26 cellular contexts compared by ENCODE assay signal in the genomic region with DNA sequence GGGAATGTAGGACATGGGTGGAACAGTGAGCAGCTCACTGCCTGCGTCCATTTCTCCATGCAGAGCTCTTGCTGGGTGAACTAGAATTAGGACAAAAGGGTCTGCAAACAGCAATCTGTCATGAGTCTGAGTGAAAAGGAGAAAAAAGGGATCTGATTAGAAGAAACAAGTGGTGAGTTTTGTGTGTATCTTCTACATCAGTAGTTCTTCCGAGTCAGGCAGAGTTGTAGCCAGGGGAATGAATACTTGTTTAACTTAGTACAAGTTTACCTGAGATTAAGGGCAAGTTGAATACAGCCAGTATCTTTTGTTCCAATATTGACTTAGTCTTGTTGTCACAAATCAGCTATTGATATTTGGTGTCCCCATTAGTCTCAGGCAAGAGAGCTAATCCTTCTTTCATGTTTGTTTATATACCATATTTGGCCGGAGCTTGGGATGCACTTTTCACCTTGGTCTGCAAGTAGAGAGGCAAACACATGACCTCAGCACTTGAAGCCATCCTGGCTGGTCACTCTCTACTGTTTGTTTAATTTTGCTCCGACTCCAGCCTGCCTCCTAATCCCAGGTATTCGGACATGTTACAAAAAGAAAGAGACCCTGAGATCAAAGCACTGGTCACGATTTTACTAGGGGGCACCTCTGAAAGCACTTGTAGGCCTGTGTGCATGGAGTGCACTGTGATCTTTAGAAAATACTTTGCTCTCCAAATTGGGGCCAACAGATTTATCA.
DNase-seq lines count a peak whose midpoint lies in the region; TF ChIP-seq lines count a peak whose summit lies in the region.
"Had no signal": no experiment of that assay in that cellular context is flagged by ENCODE, and none has a peak within 500 bp of the region (broad histone marks: within the 10 kb centered on the region; RNA-seq: fewer than 3 reads in every experiment).

No MANE protein-coding gene starts in this region.

- H3K9me3 ChIP-seq in cardiac muscle cell (ENCODE audit: low read depth) (no peaks in the 10 kb centered on the region), right atrium auricular region (no peaks in the 10 kb centered on the region), liver (ENCODE audit: control insufficient read depth in 4 of 4, low read length in 3 of 4) (no peaks in the 10 kb centered on the region), osteoblast (ENCODE audit: low read depth, low read length) (no peaks in the 10 kb centered on the region)
- H3K9me3 ChIP-seq: A549, esophagus muscularis mucosa, HAP-1, heart left ventricle, lower lobe of right lung, mucosa of descending colon, suprapubic skin had no signal

- H3K27me3 ChIP-seq in cardiac muscle cell (no peaks in the 10 kb centered on the region), right atrium auricular region (no peaks in the 10 kb centered on the region), liver (ENCODE audit: control insufficient read depth in 4 of 4, insufficient read depth in 4 of 4, low read length in 3 of 4) (no peaks in the 10 kb centered on the region), osteoblast (ENCODE audit: insufficient read depth, low read length) (no peaks in the 10 kb centered on the region)
- H3K27me3 ChIP-seq: dorsolateral prefrontal cortex, esophagus muscularis mucosa, foreskin keratinocyte, heart left ventricle, suprapubic skin had no signal

- H4K20me1 ChIP-seq in osteoblast (ENCODE audit: insufficient read depth, low read length): no peaks in the 10 kb centered on the region

- H3K4me2 ChIP-seq in osteoblast (ENCODE audit: insufficient read depth, low read length): no peak overlapping the region
- H3K4me2 ChIP-seq: A549 had no signal

- no peak overlapping the region for H3K9ac ChIP-seq in liver (ENCODE audit: low read depth in 1 of 2, low read length in 2 of 2)

- TF ChIP-seq CTCF in cardiac muscle cell (IDR thresholded peaks at IDR 0.05; ENCODE audit: low read depth, low read length): no peak
- no peak for TF ChIP-seq CTCF in right atrium auricular region (IDR thresholded peaks at IDR 0.05)
- no peak for TF ChIP-seq CTCF in liver (IDR thresholded peaks at IDR 0.05; ENCODE audit: low read depth, low read length, missing input control)
- TF ChIP-seq CTCF in osteoblast (IDR thresholded peaks at IDR 0.05; ENCODE audit: extremely low read depth, low read depth, low read length): no peak

- H2AFZ ChIP-seq in osteoblast (ENCODE audit: low read length): no peak overlapping the region

- DNase-seq in cardiac muscle cell (ENCODE audit: low read depth in 1 of 2, low spot score in 1 of 2): peak in 1 of 2 donors; percentile 34
- DNase-seq in right atrium auricular region (ENCODE audit: low spot score): no peak
- peak; percentile 24 for DNase-seq in NCI-H748 treated with DMSO at 0.1 percent for 48 hours (lab: John Stamatoyannopoulos, UW)
- no peak for DNase-seq in osteoblast (ENCODE audit: insufficient read length, low spot score, missing footprints)
- no peak for DNase-seq in NK-92 treated with Interleukin-12 subunit alpha and Interleukin-12 subunit beta, amount 100 ng/mL, for 24 hours (lab: John Stamatoyannopoulos, UW)
- no peak for DNase-seq in GM19240 (ENCODE audit: insufficient read length, low spot score)
- DNase-seq in stimulated activated CD4-positive, alpha-beta T cell treated with anti-CD3 and anti-CD28 coated beads, Interleukin-1b, Interleukin-23, amount 100 ng/mL, for 48 hours: no peak
- DNase-seq: activated CD4-positive, alpha-beta T cell treated with anti-CD3 and anti-CD28 coated beads for 36 hours; activated CD8-positive, alpha-beta T cell treated with anti-CD3 and anti-CD28 coated beads, Interleukin-2, amount 10 ng/mL, durations not matched to agents 7 days and 5 days; CD4-positive, alpha-beta T cell; dorsolateral prefrontal cortex; foreskin keratinocyte; heart left ventricle; kidney; lower lobe of right lung; mucosa of descending colon; NCI-H1930; NCI-H345; stimulated activated naive CD4-positive, alpha-beta T cell had no signal

- TF ChIP-seq RAD21 in liver (IDR thresholded peaks at IDR 0.05): peak; percentile 6 to 37

- H3K4me1 ChIP-seq in cardiac muscle cell (ENCODE audit: low read depth): peaks cover 22% of the 10 kb centered on the region
- no peaks in the 10 kb centered on the region for H3K4me1 ChIP-seq in right atrium auricular region
- peaks cover 0 to 8% (median 3%) of the 10 kb centered on the region in 4 donors for H3K4me1 ChIP-seq in liver (ENCODE audit: control insufficient read depth in 4 of 4, insufficient read depth in 4 of 4, low read length in 3 of 4)
- H3K4me1 ChIP-seq in osteoblast (ENCODE audit: insufficient read depth, low read length): peaks cover 16% of the 10 kb centered on the region
- H3K4me1 ChIP-seq: A549, foreskin keratinocyte, HAP-1, heart left ventricle, lower lobe of right lung, suprapubic skin had no signal

- no peaks in the 10 kb centered on the region for H3K36me3 ChIP-seq in cardiac muscle cell
- no peaks in the 10 kb centered on the region for H3K36me3 ChIP-seq in right atrium auricular region
- no peaks in the 10 kb centered on the region for H3K36me3 ChIP-seq in liver (ENCODE audit: control insufficient read depth in 4 of 4, insufficient read depth in 3 of 4, low read depth in 1 of 4, low read length in 3 of 4)
- H3K36me3 ChIP-seq in osteoblast (ENCODE audit: insufficient read depth, low read length): no peaks in the 10 kb centered on the region
- H3K36me3 ChIP-seq: esophagus muscularis mucosa, HAP-1, heart left ventricle, lower lobe of right lung, suprapubic skin had no signal

- H3K4me3 ChIP-seq in cardiac muscle cell (no peak overlapping the region), right atrium auricular region (no peak overlapping the region), liver (ENCODE audit: low read depth in 1 of 3, low read length in 3 of 3) (no peak overlapping the region), osteoblast (ENCODE audit: insufficient read depth, low read length) (no peak overlapping the region)
- H3K4me3 ChIP-seq: A549, dorsolateral prefrontal cortex, esophagus muscularis mucosa, HAP-1, heart left ventricle, lower lobe of right lung, mucosa of descending colon, skin epidermis, suprapubic skin had no signal

- H3K79me2 ChIP-seq in osteoblast (ENCODE audit: insufficient read depth, low read length): no peaks in the 10 kb centered on the region

- WGBS in liver: 43% methylated on average over 6 of the region's 6 CpGs

- H3K27ac ChIP-seq in cardiac muscle cell (peak overlapping the region; percentile 70), right atrium auricular region (no peak overlapping the region), liver (ENCODE audit: low read depth in 1 of 2, low read length in 2 of 2) (no peak overlapping the region), osteoblast (ENCODE audit: low read depth, low read length) (no peak overlapping the region)
- H3K27ac ChIP-seq: A549, dorsolateral prefrontal cortex, esophagus muscularis mucosa, foreskin keratinocyte, heart left ventricle, HL-60, lower lobe of right lung, skin epidermis, suprapubic skin had no signal

TF ChIP-seq in liver, 16 proteins besides CTCF, POLR2A, EP300 and RAD21:
- no peak for TF ChIP-seq ATF3 (IDR thresholded peaks at IDR 0.05)
- no peak for TF ChIP-seq TAF1 (conservative IDR thresholded peaks at IDR 0.05)
- peak; percentile 82 for TF ChIP-seq FOXA1 (IDR thresholded peaks at IDR 0.05)
- TF ChIP-seq YY1 (IDR thresholded peaks at IDR 0.05): peak; percentile 43
- TF ChIP-seq HNF4G (IDR thresholded peaks at IDR 0.05): no peak
- peak in 1 of 2 donors; percentile 44 for TF ChIP-seq JUND (IDR thresholded peaks at IDR 0.05)
- no peak for TF ChIP-seq ZBTB33 (IDR thresholded peaks at IDR 0.05)
- TF ChIP-seq FOXA2 (IDR thresholded peaks at IDR 0.05): peak; percentile 96
- TF ChIP-seq, protein P1, sequence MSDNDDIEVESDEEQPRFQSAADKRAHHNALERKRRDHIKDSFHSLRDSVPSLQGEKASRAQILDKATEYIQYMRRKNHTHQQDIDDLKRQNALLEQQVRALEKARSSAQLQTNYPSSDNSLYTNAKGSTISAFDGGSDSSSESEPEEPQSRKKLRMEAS (IDR thresholded peaks at IDR 0.05): no peak
- TF ChIP-seq SP1 (IDR thresholded peaks at IDR 0.05): peak; percentile 22
- no peak for TF ChIP-seq GABPA (IDR thresholded peaks at IDR 0.05 in 1 of 2, conservative IDR thresholded peaks at IDR 0.05 in 1 of 2)
- TF ChIP-seq RXRA (IDR thresholded peaks at IDR 0.05): peak; percentile 60 to 79
- no peak for TF ChIP-seq EGR1 (IDR thresholded peaks at IDR 0.05; ENCODE audit: low read depth in 2 of 2)
- no peak for TF ChIP-seq NR2F2 (IDR thresholded peaks at IDR 0.05)
- TF ChIP-seq HNF4A (conservative IDR thresholded peaks at IDR 0.05): peak in 1 of 2 donors; percentile 61
